8 cellular contexts compared by ENCODE assay signal in genomic region chr10:119395287-119396007, GRCh38.
DNase-seq lines count a peak whose midpoint lies in the region; ATAC-seq, FAIRE-seq and TF ChIP-seq lines count a peak whose summit lies in the region.

No MANE protein-coding gene starts in this region.

- H3K4me3 Mint-ChIP-seq in CD4-positive, alpha-beta memory T cell = no peak overlapping the region

- no peak for TF ChIP-seq CTCF in GM12878 (IDR thresholded peaks at IDR 0.05 in 2 of 3, conservative IDR thresholded peaks at IDR 0.05 in 1 of 3; ENCODE audit: control insufficient read depth in 2 of 3, extremely low read depth in 1 of 3, insufficient read depth in 1 of 3, low read depth in 3 of 3, low read length in 3 of 3)
- no peak for TF ChIP-seq CTCF in kidney (IDR thresholded peaks at IDR 0.05; ENCODE audit: borderline replicate concordance, extremely low read depth, insufficient read depth)
- no peak for TF ChIP-seq CTCF in stomach (IDR thresholded peaks at IDR 0.05)

- peaks cover 6 to 14% (median 10%) of the 10 kb centered on the region in 4 donors for H3K4me1 Mint-ChIP-seq in CD4-positive, alpha-beta memory T cell

- H3K4me1 ChIP-seq in GM12878 (ENCODE audit: control insufficient read depth, insufficient read depth, low read length) (peaks cover 23% of the 10 kb centered on the region), kidney (ENCODE audit: control insufficient read depth in 1 of 2, insufficient read depth in 1 of 2, low read depth in 1 of 2, low read length in 2 of 2) (peaks cover 0 to 5% of the 10 kb centered on the region in 2 donors), stomach (peaks cover 0 to 29% (median 16%) of the 10 kb centered on the region in 4 donors)
- H3K4me1 ChIP-seq in CD4-positive, alpha-beta memory T cell (ENCODE audit: insufficient read depth, low read length) = no peaks in the 10 kb centered on the region

- no peak for TF ChIP-seq POLR2A in GM12878 (IDR thresholded peaks at IDR 0.05; ENCODE audit: low read depth, low read length)
- no peak for TF ChIP-seq POLR2A in stomach (IDR thresholded peaks at IDR 0.05)

- no TSS peak for BruUV-seq in GM12878 (replicated peaks; lab: Mats Ljungman, UMichigan)

- DNase-seq in KG1 (lab: John Stamatoyannopoulos, UW) (peak; percentile 24), GM12878 (ENCODE audit: low read depth, low spot score) (no peak), kidney (peak; percentile 86), stomach (peak; percentile 35), DMS114 treated with DMSO at 0.1 percent for 48 hours (lab: John Stamatoyannopoulos, UW; ENCODE audit: unreplicated experiment) (no peak), NCI-H1417 treated with DMSO at 0.1 percent for 48 hours (lab: John Stamatoyannopoulos, UW) (no peak)
- DNase-seq in CD4-positive, alpha-beta memory T cell = no peak
- DNase-seq in activated naive CD4-positive, alpha-beta T cell treated with anti-CD3 and anti-CD28 coated beads, Interleukin-2, amount 50 U/mL, for 72 hours (ENCODE audit: low spot score in 2 of 2) = no peak

- H3K27me3 Mint-ChIP-seq in CD4-positive, alpha-beta memory T cell = no peaks in the 10 kb centered on the region

- H3K4me3 ChIP-seq in GM12878 (no peak overlapping the region), kidney (ENCODE audit: low read length in 2 of 2) (no peak overlapping the region), stomach (no peak overlapping the region)
- no peak overlapping the region for H3K4me3 ChIP-seq in CD4-positive, alpha-beta memory T cell (ENCODE audit: low read length in 2 of 2)

- SMC1A ChIA-PET in GM12878 (lab: Charles Lee; ENCODE audit: uncharacterized antibody, unreplicated experiment) = interaction anchor here (0.6 to 1.1 kb wide), 3 partner anchors 12 to 161 kb away, joined by 3 to 4 read pairs (median 3); no protein-coding TSS in a partner anchor

- H2AFZ ChIP-seq in GM12878 (ENCODE audit: control insufficient read depth, low read depth, low read length) = no peak overlapping the region

- no peak overlapping the region; the same call in 1 of the 2 replicates for H3K4me2 ChIP-seq in GM12878 (ENCODE audit: control insufficient read depth, insufficient read depth)

- WGBS in GM12878 (ENCODE audit: insufficient coverage, insufficient replicate concordance, low lambda C conversion rate, missing lambda C conversion rate) = 64% methylated on average over 24 of the region's 24 CpGs
- 74 to 79% (median 76%) methylated on average over 23 to 24 of the region's 24 CpGs for WGBS in stomach, 5 donors

- H4K20me1 ChIP-seq in GM12878 (ENCODE audit: control insufficient read depth, insufficient read depth) = no peaks in the 10 kb centered on the region

- TF ChIP-seq EP300 in GM12878 (IDR thresholded peaks at IDR 0.05; ENCODE audit: borderline replicate concordance in 1 of 2, control insufficient read depth in 1 of 2, low read depth in 2 of 2, low read length in 2 of 2) = no peak
- TF ChIP-seq EP300 in stomach (IDR thresholded peaks at IDR 0.05) = no peak

- no peaks in the 10 kb centered on the region for H3K9me3 Mint-ChIP-seq in CD4-positive, alpha-beta memory T cell
- peaks cover 0 to 6% of the 10 kb centered on the region in 2 donors for H3K9me3 Mint-ChIP-seq in activated naive CD4-positive, alpha-beta T cell treated with anti-CD3 and anti-CD28 coated beads, Interleukin-2, amount 50 U/mL, for 72 hours

- H3K9ac ChIP-seq in GM12878 (ENCODE audit: control insufficient read depth, insufficient read depth, low read length) (no peak overlapping the region), kidney (ENCODE audit: low read length in 2 of 2) (no peak overlapping the region)

- in situ Hi-C loops in GM12878 (cut with MboI) = no loop called here

- no peaks in the 10 kb centered on the region for H3K79me2 ChIP-seq in GM12878 (ENCODE audit: control insufficient read depth, insufficient read depth, low read length)

- CTCF ChIA-PET in GM12878 (lab: Yijun Ruan, JAX) = interaction anchor here (1.2 to 2.1 kb wide), 3 partner anchors 9 to 197 kb away, joined by 3 to 8 read pairs (median 5); no protein-coding TSS in a partner anchor
- CTCF ChIA-PET in CD4-positive, alpha-beta memory T cell (lab: Charles Lee; ENCODE audit: partially characterized antibody) = no interaction called here

- intact Hi-C loops in GM12878 (cut with micrococcal nuclease; ENCODE audit: unreplicated experiment) (no loop called here), kidney (cut with DNase I) (no loop called here), stomach (cut with DNase I; ENCODE audit: low total_unique reads) (no loop called here)
- intact Hi-C loops in CD4-positive, alpha-beta memory T cell (cut with micrococcal nuclease) = no loop called here

- 0 out of 2 replicates have a peak overlapping the region, but pooled peaks have one; percentile 35 for H3K27ac ChIP-seq in GM12878 (ENCODE audit: control insufficient read depth, insufficient read depth)
- H3K27ac ChIP-seq in kidney (ENCODE audit: low read depth in 2 of 2, low read length in 2 of 2) = peak overlapping the region; percentile 25 to 80
- H3K27ac ChIP-seq in stomach = peak overlapping the region; percentile 58 to 83 (median 75)
- H3K27ac ChIP-seq in CD4-positive, alpha-beta memory T cell (ENCODE audit: low read depth, low read length) = no peak overlapping the region

- peaks cover 17 to 29% of the 10 kb centered on the region in 2 donors for H3K36me3 Mint-ChIP-seq in CD4-positive, alpha-beta memory T cell
- H3K36me3 Mint-ChIP-seq in activated naive CD4-positive, alpha-beta T cell treated with anti-CD3 and anti-CD28 coated beads, Interleukin-2, amount 50 U/mL, for 72 hours = no peaks in the 10 kb centered on the region

- no peak for TF ChIP-seq RAD21 in GM12878 (IDR thresholded peaks at IDR 0.05; ENCODE audit: insufficient read depth, low read depth, low read length)

- FAIRE-seq in GM12878 (lab: Jason Lieb, UNC) (no peak), kidney (lab: Jason Lieb, UNC) (no peak)

- peak; percentile 72 for ATAC-seq in GM12878
- ATAC-seq in activated naive CD4-positive, alpha-beta T cell treated with anti-CD3 and anti-CD28 coated beads, Interleukin-2, amount 50 U/mL, for 72 hours = no peak

- H3K27ac Mint-ChIP-seq in CD4-positive, alpha-beta memory T cell = peak overlapping the region in 3 of 7 donors; percentile 26 to 55 (median 29)
- no peak overlapping the region for H3K27ac Mint-ChIP-seq in activated naive CD4-positive, alpha-beta T cell treated with anti-CD3 and anti-CD28 coated beads, Interleukin-2, amount 50 U/mL, for 72 hours

- POLR2A ChIA-PET in GM12878 (lab: Charles Lee) = interaction anchor here (0.9 kb wide), 1 partner anchor 7 kb away, joined by 3 read pairs; no protein-coding TSS in a partner anchor
- POLR2A ChIA-PET in CD4-positive, alpha-beta memory T cell (lab: Charles Lee; ENCODE audit: partially characterized antibody) = no interaction called here

- no peaks in the 10 kb centered on the region for H3K27me3 ChIP-seq in GM12878 (replicated peaks in 1 of 2; ENCODE audit: control insufficient read depth in 2 of 2, insufficient read depth in 2 of 2, low read length in 1 of 2)
- H3K27me3 ChIP-seq in stomach = no peaks in the 10 kb centered on the region
- H3K27me3 ChIP-seq in CD4-positive, alpha-beta memory T cell (ENCODE audit: insufficient read depth, low read length) = no peaks in the 10 kb centered on the region

- peaks cover 4 to 5% of the 10 kb centered on the region in 2 experiments; a peak in 2 of 4 replicates for H3K36me3 ChIP-seq in GM12878 (ENCODE audit: control insufficient read depth in 2 of 2, insufficient read depth in 2 of 2, low read length in 1 of 2)
- H3K36me3 ChIP-seq in kidney (ENCODE audit: control insufficient read depth in 1 of 2, insufficient read depth in 2 of 2, low read length in 2 of 2) = no peaks in the 10 kb centered on the region
- peaks cover 6 to 45% (median 37%) of the 10 kb centered on the region in 4 donors for H3K36me3 ChIP-seq in stomach
- H3K36me3 ChIP-seq in CD4-positive, alpha-beta memory T cell (ENCODE audit: insufficient read depth, low read length) = peaks cover 10% of the 10 kb centered on the region

- H3K9me3 ChIP-seq in GM12878 (replicated peaks; ENCODE audit: control insufficient read depth, insufficient read depth, low read length) (no peaks in the 10 kb centered on the region), kidney (ENCODE audit: control insufficient read depth in 1 of 2, low read length in 2 of 2) (no peaks in the 10 kb centered on the region), stomach (no peaks in the 10 kb centered on the region)
- no peaks in the 10 kb centered on the region for H3K9me3 ChIP-seq in CD4-positive, alpha-beta memory T cell (ENCODE audit: control insufficient read depth in 1 of 2, low read length in 2 of 2)

- RAD21 ChIA-PET in GM12878 (lab: Charles Lee; ENCODE audit: unreplicated experiment) = no interaction called here

TF ChIP-seq in GM12878, 131 proteins besides CTCF, POLR2A, EP300 and RAD21:
- TF ChIP-seq SPI1 (IDR thresholded peaks at IDR 0.05; ENCODE audit: borderline replicate concordance, insufficient read depth, low read depth, low read length) = peak; percentile 10; the same call in 1 of the 2 replicates
- 0 out of 2 replicates have a peak, but pooled peaks have one; percentile 10 for TF ChIP-seq CREM (IDR thresholded peaks at IDR 0.05; ENCODE audit: low read depth)
- TF ChIP-seq NR2C2 (IDR thresholded peaks at IDR 0.05; ENCODE audit: borderline replicate concordance, control insufficient read depth, insufficient read length, low read depth) = no peak
- peak; percentile 53 for TF ChIP-seq RUNX3 (IDR thresholded peaks at IDR 0.05; ENCODE audit: low read length)
- peak; percentile 53 for TF ChIP-seq BCL3 (IDR thresholded peaks at IDR 0.05; ENCODE audit: borderline replicate concordance, insufficient read depth, low read depth, low read length, poor library complexity, severe bottlenecking)

Comparison
In these comparisons a context has a peak if more than half of its experiments do, and no peak if none do; other contexts are left out.
1. DNase-seq: peak in KG1 (single experiment), kidney (single experiment) and stomach (single experiment); none in GM12878 (single experiment), CD4-positive, alpha-beta memory T cell (0 of 5), activated naive CD4-positive, alpha-beta T cell treated with anti-CD3 and anti-CD28 coated beads, Interleukin-2, amount 50 U/mL, for 72 hours (0 of 2), DMS114 treated with DMSO at 0.1 percent for 48 hours (single experiment) and NCI-H1417 treated with DMSO at 0.1 percent for 48 hours (single experiment).